In genomic region chr5:124633209-124633608, GRCh38 we compare ENCODE assay signal across 29 cellular contexts.
"Had no signal": no experiment of that assay in that cellular context is flagged by ENCODE, and none has a peak within 500 bp of the region (broad histone marks: within the 10 kb centered on the region; RNA-seq: fewer than 3 reads in every experiment).

No MANE protein-coding gene starts in this region.

- H3K27me3 ChIP-seq: brain microvascular endothelial cell, MG63, Peyer's patch, SJSA1 had no signal

- H3K36me3 ChIP-seq: brain microvascular endothelial cell, MG63, Peyer's patch, SJSA1 had no signal

- DNase-seq: activated B cell treated with CpG ODN at 0.5 μM for 24 hours; activated CD4-positive, alpha-beta T cell treated with anti-CD3 and anti-CD28 coated beads for 1 hour; activated CD4-positive, alpha-beta T cell treated with anti-CD3 and anti-CD28 coated beads, Interleukin-2, amount 10 ng/mL, durations not matched to agents 24 days and 14 days; activated CD4-positive, alpha-beta T cell treated with anti-CD3 and anti-CD28 coated beads, Interleukin-2, amount 50 U/mL, for 48 hours; activated CD8-positive, alpha-beta memory T cell treated with anti-CD3 and anti-CD28 coated beads, Interleukin-2, amount 10 ng/mL, durations not matched to agents 7 days and 5 days; activated effector memory CD4-positive, alpha-beta T cell treated with Interleukin-2 at 50 U/mL for 16 hours; activated naive CD4-positive, alpha-beta T cell treated with Interleukin-2 at 50 U/mL for 16 hours; activated T-cell treated with anti-CD3 and anti-CD28 coated beads, Interleukin-2, amount 50 U/mL, for 24 hours; amygdala; brain microvascular endothelial cell; MG63; MV-4-11; NCI-H1092 treated with DMSO at 0.1 percent for 48 hours; NCI-H1417 treated with DMSO at 0.1 percent for 48 hours; NCI-H1694; NCI-H2029; NCI-H345; NCI-H510A; NCI-H526 treated with DMSO at 0.1 percent for 48 hours; NCI-H82; OCI-M1; Peyer's patch; SHP77 had no signal

- ATAC-seq: activated CD8-positive, alpha-beta memory T cell treated with anti-CD3 and anti-CD28 coated beads, Interleukin-2, amount 10 ng/mL, durations not matched to agents 7 days and 5 days; SK-N-SH treated with all-trans-retinoic acid at 6 μM for 48 hours had no signal

- H3K27ac ChIP-seq: brain microvascular endothelial cell, Peyer's patch, RWPE1 had no signal

- H3K36me3 Mint-ChIP-seq: activated CD8-positive, alpha-beta memory T cell treated with anti-CD3 and anti-CD28 coated beads, Interleukin-2, amount 10 ng/mL, durations not matched to agents 7 days and 5 days; activated naive CD8-positive, alpha-beta T cell had no signal

- H3K4me3 ChIP-seq: MG63, Peyer's patch, SJSA1 had no signal

- H3K27ac Mint-ChIP-seq: activated B cell treated with CpG ODN at 0.5 μM for 24 hours; activated CD4-positive, alpha-beta T cell treated with anti-CD3 and anti-CD28 coated beads, Interleukin-2, amount 10 ng/mL, durations not matched to agents 24 days and 14 days; activated CD8-positive, alpha-beta memory T cell treated with anti-CD3 and anti-CD28 coated beads, Interleukin-2, amount 10 ng/mL, durations not matched to agents 7 days and 5 days; activated naive CD8-positive, alpha-beta T cell; activated T-cell treated with anti-CD3 and anti-CD28 coated beads, Interleukin-2, amount 50 U/mL, for 24 hours; activated T-helper 1 cell treated with anti-CD3 and anti-CD28 coated beads, Interleukin-12 subunit alpha, Interleukin-12 subunit beta, Interleukin-2, Interleukin-4 antibody, amounts not matched to agents 30 ng/mL and 10 ng/mL and 1 ng/mL, durations not matched to agents 14 hours and 24 hours and 36 hours; T-helper 1 cell treated with Interleukin-12 subunit alpha and Interleukin-12 subunit beta and Interleukin-4 antibody, amounts not matched to agents 30 μg/mL and 1 μg/mL, for 36 hours had no signal

- H3K9me3 ChIP-seq: MG63, Peyer's patch had no signal

- H3K9me3 Mint-ChIP-seq: activated B cell treated with CpG ODN at 0.5 μM for 24 hours; activated CD4-positive, alpha-beta T cell treated with anti-CD3 and anti-CD28 coated beads, Interleukin-2, amount 10 ng/mL, durations not matched to agents 24 days and 14 days; activated T-cell treated with anti-CD3 and anti-CD28 coated beads, Interleukin-2, amount 50 U/mL, for 24 hours; activated T-helper 1 cell treated with anti-CD3 and anti-CD28 coated beads, Interleukin-12 subunit alpha, Interleukin-12 subunit beta, Interleukin-2, Interleukin-4 antibody, amounts not matched to agents 30 ng/mL and 10 ng/mL and 1 ng/mL, durations not matched to agents 14 hours and 24 hours and 36 hours; T-helper 1 cell treated with Interleukin-12 subunit alpha and Interleukin-12 subunit beta and Interleukin-4 antibody, amounts not matched to agents 30 μg/mL and 1 μg/mL, for 36 hours had no signal

- H3K4me1 Mint-ChIP-seq: activated CD4-positive, alpha-beta T cell treated with anti-CD3 and anti-CD28 coated beads, Interleukin-2, amount 10 ng/mL, durations not matched to agents 24 days and 14 days; activated CD8-positive, alpha-beta memory T cell treated with anti-CD3 and anti-CD28 coated beads, Interleukin-2, amount 10 ng/mL, durations not matched to agents 7 days and 5 days had no signal

- H3K27me3 Mint-ChIP-seq: activated B cell treated with CpG ODN at 0.5 μM for 24 hours; activated CD8-positive, alpha-beta memory T cell treated with anti-CD3 and anti-CD28 coated beads, Interleukin-2, amount 10 ng/mL, durations not matched to agents 7 days and 5 days had no signal

- H3K4me3 Mint-ChIP-seq: activated B cell treated with CpG ODN at 0.5 μM for 24 hours; activated CD4-positive, alpha-beta T cell treated with anti-CD3 and anti-CD28 coated beads, Interleukin-2, amount 10 ng/mL, durations not matched to agents 24 days and 14 days; activated CD8-positive, alpha-beta memory T cell treated with anti-CD3 and anti-CD28 coated beads, Interleukin-2, amount 10 ng/mL, durations not matched to agents 7 days and 5 days; activated naive CD8-positive, alpha-beta T cell; activated T-cell treated with anti-CD3 and anti-CD28 coated beads, Interleukin-2, amount 50 U/mL, for 24 hours; activated T-helper 1 cell treated with anti-CD3 and anti-CD28 coated beads, Interleukin-12 subunit alpha, Interleukin-12 subunit beta, Interleukin-2, Interleukin-4 antibody, amounts not matched to agents 30 ng/mL and 10 ng/mL and 1 ng/mL, durations not matched to agents 14 hours and 24 hours and 36 hours; T-helper 1 cell treated with Interleukin-12 subunit alpha and Interleukin-12 subunit beta and Interleukin-4 antibody, amounts not matched to agents 30 μg/mL and 1 μg/mL, for 36 hours had no signal
